1 cellular context compared by ENCODE assay signal in the genomic region with DNA sequence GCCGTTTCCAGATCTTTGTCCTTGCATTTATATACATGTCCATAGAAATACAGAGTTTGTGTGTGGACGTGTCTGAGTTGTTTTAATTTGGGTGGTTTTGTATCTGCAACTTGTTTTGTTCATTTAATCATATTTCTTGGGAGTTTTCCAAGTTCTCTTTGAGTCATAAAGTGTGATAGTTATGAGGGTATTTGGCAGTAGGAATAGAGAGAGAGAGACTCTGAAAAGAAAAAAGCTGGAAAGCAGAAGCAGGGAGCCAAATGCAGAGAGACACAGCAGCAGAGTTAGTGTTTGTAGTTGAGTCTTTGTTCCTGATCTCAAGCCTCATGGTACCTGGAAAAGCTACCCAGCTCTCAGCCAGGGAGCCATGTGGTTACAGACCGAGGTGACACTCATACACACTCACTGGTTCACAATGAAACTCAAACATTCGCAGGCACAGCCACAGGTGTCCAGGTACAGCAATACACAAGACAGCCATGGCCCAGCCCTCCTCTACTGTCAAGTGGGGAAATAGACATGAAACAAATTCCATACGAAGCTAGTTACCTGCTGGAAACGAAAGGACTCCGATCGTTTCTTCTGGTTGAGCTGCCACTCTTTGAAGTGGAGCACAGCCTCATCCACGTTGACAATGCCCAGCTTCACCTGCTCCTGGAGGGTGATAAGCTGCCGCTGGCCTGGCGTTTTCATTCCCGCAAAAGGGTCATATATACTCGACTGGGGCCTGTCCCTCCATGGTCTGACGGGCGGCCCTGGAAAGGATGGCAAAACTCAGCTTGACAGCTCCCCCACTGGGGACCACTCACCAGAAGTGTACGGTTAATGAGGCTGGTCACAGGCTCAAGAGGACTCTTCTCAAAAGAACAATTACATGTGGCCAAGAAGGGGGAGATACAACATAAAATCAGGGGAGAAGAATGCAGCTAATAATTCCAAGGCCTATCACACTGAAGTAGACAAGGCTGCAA.
TF ChIP-seq lines count a peak whose summit lies in the region.

No MANE protein-coding gene starts in this region.

TF ChIP-seq in HEK293, 187 proteins besides CTCF, POLR2A, EP300 and RAD21 (continued from another document):
- TF ChIP-seq, protein P1, sequence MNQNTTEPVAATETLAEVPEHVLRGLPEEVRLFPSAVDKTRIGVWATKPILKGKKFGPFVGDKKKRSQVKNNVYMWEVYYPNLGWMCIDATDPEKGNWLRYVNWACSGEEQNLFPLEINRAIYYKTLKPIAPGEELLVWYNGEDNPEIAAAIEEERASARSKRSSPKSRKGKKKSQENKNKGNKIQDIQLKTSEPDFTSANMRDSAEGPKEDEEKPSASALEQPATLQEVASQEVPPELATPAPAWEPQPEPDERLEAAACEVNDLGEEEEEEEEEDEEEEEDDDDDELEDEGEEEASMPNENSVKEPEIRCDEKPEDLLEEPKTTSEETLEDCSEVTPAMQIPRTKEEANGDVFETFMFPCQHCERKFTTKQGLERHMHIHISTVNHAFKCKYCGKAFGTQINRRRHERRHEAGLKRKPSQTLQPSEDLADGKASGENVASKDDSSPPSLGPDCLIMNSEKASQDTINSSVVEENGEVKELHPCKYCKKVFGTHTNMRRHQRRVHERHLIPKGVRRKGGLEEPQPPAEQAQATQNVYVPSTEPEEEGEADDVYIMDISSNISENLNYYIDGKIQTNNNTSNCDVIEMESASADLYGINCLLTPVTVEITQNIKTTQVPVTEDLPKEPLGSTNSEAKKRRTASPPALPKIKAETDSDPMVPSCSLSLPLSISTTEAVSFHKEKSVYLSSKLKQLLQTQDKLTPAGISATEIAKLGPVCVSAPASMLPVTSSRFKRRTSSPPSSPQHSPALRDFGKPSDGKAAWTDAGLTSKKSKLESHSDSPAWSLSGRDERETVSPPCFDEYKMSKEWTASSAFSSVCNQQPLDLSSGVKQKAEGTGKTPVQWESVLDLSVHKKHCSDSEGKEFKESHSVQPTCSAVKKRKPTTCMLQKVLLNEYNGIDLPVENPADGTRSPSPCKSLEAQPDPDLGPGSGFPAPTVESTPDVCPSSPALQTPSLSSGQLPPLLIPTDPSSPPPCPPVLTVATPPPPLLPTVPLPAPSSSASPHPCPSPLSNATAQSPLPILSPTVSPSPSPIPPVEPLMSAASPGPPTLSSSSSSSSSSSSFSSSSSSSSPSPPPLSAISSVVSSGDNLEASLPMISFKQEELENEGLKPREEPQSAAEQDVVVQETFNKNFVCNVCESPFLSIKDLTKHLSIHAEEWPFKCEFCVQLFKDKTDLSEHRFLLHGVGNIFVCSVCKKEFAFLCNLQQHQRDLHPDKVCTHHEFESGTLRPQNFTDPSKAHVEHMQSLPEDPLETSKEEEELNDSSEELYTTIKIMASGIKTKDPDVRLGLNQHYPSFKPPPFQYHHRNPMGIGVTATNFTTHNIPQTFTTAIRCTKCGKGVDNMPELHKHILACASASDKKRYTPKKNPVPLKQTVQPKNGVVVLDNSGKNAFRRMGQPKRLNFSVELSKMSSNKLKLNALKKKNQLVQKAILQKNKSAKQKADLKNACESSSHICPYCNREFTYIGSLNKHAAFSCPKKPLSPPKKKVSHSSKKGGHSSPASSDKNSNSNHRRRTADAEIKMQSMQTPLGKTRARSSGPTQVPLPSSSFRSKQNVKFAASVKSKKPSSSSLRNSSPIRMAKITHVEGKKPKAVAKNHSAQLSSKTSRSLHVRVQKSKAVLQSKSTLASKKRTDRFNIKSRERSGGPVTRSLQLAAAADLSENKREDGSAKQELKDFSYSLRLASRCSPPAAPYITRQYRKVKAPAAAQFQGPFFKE (tag by site-specific recombination; IDR thresholded peaks at IDR 0.05; ENCODE audit: borderline replicate concordance), result no peak
TF ChIP-seq in HEK293: peak in this region for 1.
